Comparison of ENCODE assay signal across 9 cellular contexts in the genomic region with DNA sequence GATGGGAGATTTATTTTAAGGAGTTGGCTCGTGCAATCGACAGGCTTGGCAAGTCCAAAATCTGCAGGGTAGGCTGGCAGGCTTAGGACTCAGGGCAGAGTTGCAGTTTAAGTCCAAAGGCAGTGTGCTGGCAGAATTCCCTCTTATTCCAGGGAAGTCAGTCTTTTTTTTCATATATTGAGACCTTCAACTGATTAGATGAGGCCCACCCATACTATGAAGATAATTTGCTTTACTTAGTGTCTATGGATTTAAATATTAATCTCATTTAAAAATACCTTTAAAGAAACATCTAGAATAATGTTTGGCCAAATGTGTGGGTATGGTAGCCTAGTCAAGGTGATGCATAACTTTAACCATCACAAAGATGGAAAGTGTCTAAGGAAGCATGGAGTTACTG.
"Had no signal": no experiment of that assay in that cellular context is flagged by ENCODE, and none has a peak within 500 bp of the region (broad histone marks: within the 10 kb centered on the region; RNA-seq: fewer than 3 reads in every experiment).

No MANE protein-coding gene starts in this region.

- H3K4me3 Mint-ChIP-seq: IgD-negative memory B cell had no signal

- H3K4me2 ChIP-seq: KMS-11 had no signal

- H3K4me1 Mint-ChIP-seq: IgD-negative memory B cell had no signal

- H3K27ac Mint-ChIP-seq: IgD-negative memory B cell had no signal

- DNase-seq: IMR-90, Karpas-422, KBM-7, KG1 had no signal

- ATAC-seq: HepG2 had no signal

- H3K9ac ChIP-seq: KMS-11 had no signal

- H3K27me3 Mint-ChIP-seq: IgD-negative memory B cell had no signal

- H3K27ac ChIP-seq: HL-60, KMS-11 had no signal

- FAIRE-seq: HepG2, HTR-8/SVneo had no signal

- H3K36me3 Mint-ChIP-seq: IgD-negative memory B cell had no signal
